19 cellular contexts compared by ENCODE assay signal in the genomic region with DNA sequence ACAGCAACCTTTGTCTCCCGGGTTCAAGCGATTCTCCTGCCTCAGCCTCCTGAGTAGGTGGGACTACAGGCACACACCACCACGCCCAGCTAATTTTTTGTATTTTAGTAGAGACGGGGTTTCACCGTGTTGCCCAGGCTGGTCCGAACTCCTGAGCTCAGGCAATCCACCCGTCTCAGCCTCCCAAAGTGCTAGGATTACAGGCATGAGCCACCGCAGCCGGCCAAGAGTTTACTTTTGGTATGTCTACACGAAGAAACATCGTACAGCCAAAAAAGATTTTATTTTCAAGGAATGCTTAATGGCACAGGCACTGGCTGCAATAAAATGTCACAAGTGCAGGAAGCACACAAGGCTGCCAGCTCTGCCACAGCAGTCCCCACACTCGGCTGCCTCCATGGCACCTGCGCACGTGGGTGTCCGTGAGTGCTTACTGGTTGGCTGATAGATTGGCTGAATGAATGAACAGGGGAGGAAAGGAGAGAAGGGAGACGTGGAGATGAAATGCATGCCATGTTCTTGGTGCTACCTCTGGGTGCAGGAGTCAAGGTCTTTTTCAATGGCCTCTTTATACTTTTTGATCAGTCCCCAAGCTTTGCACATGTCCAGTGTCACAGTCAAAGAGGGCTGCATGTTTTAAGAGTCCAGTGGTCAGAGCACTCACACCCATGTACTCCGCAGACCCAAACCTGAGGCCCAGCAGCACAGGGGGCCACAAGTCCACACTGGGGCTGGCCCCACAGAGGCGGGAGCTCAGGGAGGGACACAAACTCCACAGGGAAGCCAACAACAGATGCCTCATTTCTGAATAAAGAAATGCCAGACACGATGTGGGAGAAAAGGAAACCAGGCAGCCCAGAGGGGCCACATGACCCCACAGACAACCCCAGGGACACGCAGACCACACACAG.
DNase-seq lines count a peak whose midpoint lies in the region; ATAC-seq and TF ChIP-seq lines count a peak whose summit lies in the region.
"Had no signal": no experiment of that assay in that cellular context is flagged by ENCODE, and none has a peak within 500 bp of the region (broad histone marks: within the 10 kb centered on the region; RNA-seq: fewer than 3 reads in every experiment).

No MANE protein-coding gene starts in this region.

- H3K4me3 ChIP-seq in CD4-positive, CD25-positive, alpha-beta regulatory T cell (ENCODE audit: low read depth, low read length): no peak overlapping the region
- H3K4me3 ChIP-seq in right cardiac atrium (ENCODE audit: low read length): no peak overlapping the region
- H3K4me3 ChIP-seq: pancreas, SJSA1, skin epidermis had no signal

- no peak overlapping the region for H3K56ac ChIP-seq in H9 (ENCODE audit: insufficient read length, low read depth, low read length)

- no peak overlapping the region for H2BK5ac ChIP-seq in H9 (ENCODE audit: insufficient read length, low read length)

- H2BK120ac ChIP-seq in H9 (ENCODE audit: low read depth, low read length, poor library complexity, severe bottlenecking): no peak overlapping the region

- H4K91ac ChIP-seq in H9 (ENCODE audit: insufficient read length, low read depth, low read length): no peak overlapping the region

- H3K23ac ChIP-seq in H9 (ENCODE audit: insufficient read length, low read depth, low read length): no peak overlapping the region

- no peaks in the 10 kb centered on the region for H3K9me3 ChIP-seq in CD4-positive, CD25-positive, alpha-beta regulatory T cell (ENCODE audit: control insufficient read depth in 2 of 2, low read length in 2 of 2)
- no peaks in the 10 kb centered on the region for H3K9me3 ChIP-seq in H9 (ENCODE audit: control insufficient read depth, low read depth, low read length)
- H3K9me3 ChIP-seq in right cardiac atrium (ENCODE audit: control insufficient read depth, low read length): no peaks in the 10 kb centered on the region
- H3K9me3 ChIP-seq: pancreas, SJSA1 had no signal

- H3K36me3 ChIP-seq in CD4-positive, CD25-positive, alpha-beta regulatory T cell (ENCODE audit: control insufficient read depth, insufficient read depth, low read length): no peaks in the 10 kb centered on the region
- H3K36me3 ChIP-seq: pancreas, SJSA1 had no signal

- H3K4me2 ChIP-seq in H9 (ENCODE audit: insufficient read depth, insufficient read length, low read length): no peak overlapping the region

- intact Hi-C loops in right cardiac atrium (cut with DNase I): no loop called here
- intact Hi-C loops in posterior vena cava (cut with DNase I): no loop called here

- no peaks in the 10 kb centered on the region for H3K79me1 ChIP-seq in H9 (ENCODE audit: insufficient read depth, low read depth, low read length, poor library complexity, severe bottlenecking)

- no peak overlapping the region for H2BK15ac ChIP-seq in H9 (ENCODE audit: low read depth, low read length)

- H3K4ac ChIP-seq in H9 (ENCODE audit: low read depth, low read length): no peak overlapping the region

- H3K14ac ChIP-seq in H9 (ENCODE audit: insufficient read depth, low read length): no peak overlapping the region; the same call in 1 of the 2 replicates

- no peaks in the 10 kb centered on the region; the same call in 1 of the 2 replicates for H3K79me2 ChIP-seq in H9 (ENCODE audit: insufficient read depth, low read length)

- peaks cover 5% of the 10 kb centered on the region for H3K36me3 Mint-ChIP-seq in CD4-positive, CD25-positive, alpha-beta regulatory T cell
- H3K36me3 Mint-ChIP-seq in H9 (ENCODE audit: insufficient read depth in 1 of 3, low read depth in 3 of 3): peaks cover 0 to 1% (median 0%) of the 10 kb centered on the region in 3 experiments; a peak in 3 of 7 replicates

- peaks cover 10 to 59% (median 34%) of the 10 kb centered on the region in 4 donors for H3K4me1 Mint-ChIP-seq in CD4-positive, CD25-positive, alpha-beta regulatory T cell
- H3K4me1 Mint-ChIP-seq in H9: peaks cover 21 to 23% of the 10 kb centered on the region in 2 experiments

- H3K9ac ChIP-seq in H9 (ENCODE audit: extremely low read depth, insufficient read length, low read length): no peak overlapping the region

- H3K27ac ChIP-seq in CD4-positive, CD25-positive, alpha-beta regulatory T cell (ENCODE audit: insufficient read depth, low read length, poor library complexity, severe bottlenecking): no peak overlapping the region
- H3K27ac ChIP-seq in H9 (ENCODE audit: insufficient read length, low read depth, low read length): no peak overlapping the region
- no peak overlapping the region for H3K27ac ChIP-seq in right cardiac atrium (ENCODE audit: low read length)
- H3K27ac ChIP-seq: pancreas, SJSA1, skin epidermis had no signal

- no peak for DNase-seq in CD4-positive, CD25-positive, alpha-beta regulatory T cell
- DNase-seq in H9 (no peak), right cardiac atrium (peak in 2 of 3 donors; percentile 18 to 34), posterior vena cava (ENCODE audit: low spot score) (peak; percentile 55), iPS-NIHi11 (ENCODE audit: low spot score) (no peak), NCI-H1694 treated with DMSO at 0.1 percent for 48 hours (lab: John Stamatoyannopoulos, UW) (no peak)
- DNase-seq: activated CD4-positive, CD25-positive, alpha-beta regulatory T cell; DMS53; hippocampal formation; NCI-H1105 treated with DMSO at 0.1 percent for 48 hours; stimulated activated CD4-positive, alpha-beta T cell treated with anti-CD3 and anti-CD28 coated beads, Interleukin-4, amount 100 ng/mL, for 24 hours had no signal

- H4K8ac ChIP-seq in H9 (replicated peaks; ENCODE audit: insufficient read length, low read depth, low read length): no peak overlapping the region

- peak overlapping the region in 1 of 3 donors; percentile 20 for H3K27ac Mint-ChIP-seq in CD4-positive, CD25-positive, alpha-beta regulatory T cell
- H3K27ac Mint-ChIP-seq in H9: peak overlapping the region; percentile 73 to 83 (median 81); a peak in 6 of 7 replicates
- H3K27ac Mint-ChIP-seq: activated T-helper 17 cell treated with anti-CD3 and anti-CD28 coated beads, Interleukin-2, amount 50 U/mL, for 72 hours; T-helper 2 cell treated with Interferon-gamma antibody and Interleukin-4, amounts not matched to agents 5 μg/mL and 100 μg/mL, for 36 hours had no signal

- no peaks in the 10 kb centered on the region for H4K20me1 ChIP-seq in H9 (ENCODE audit: control insufficient read depth, insufficient read depth, insufficient read length)

- no peaks in the 10 kb centered on the region for H3K23me2 ChIP-seq in H9 (ENCODE audit: insufficient read length, low read depth, low read length, poor library complexity, severe bottlenecking)

- H3T11ph ChIP-seq in H9 (ENCODE audit: low read length): no peak overlapping the region

- no peak overlapping the region for H3K18ac ChIP-seq in H9 (ENCODE audit: insufficient read length, low read depth, low read length)

- no peak overlapping the region for H2AFZ ChIP-seq in H9 (ENCODE audit: low read length)

- no peak for TF ChIP-seq CTCF in H9 (conservative IDR thresholded peaks at IDR 0.05)

- no peak overlapping the region for H2BK12ac ChIP-seq in H9 (ENCODE audit: insufficient read length, low read depth, low read length)

- no peaks in the 10 kb centered on the region for H3K27me3 ChIP-seq in CD4-positive, CD25-positive, alpha-beta regulatory T cell (ENCODE audit: control insufficient read depth, insufficient read depth, low read length)
- H3K27me3 ChIP-seq in H9 (ENCODE audit: insufficient read depth, low read length) (no peaks in the 10 kb centered on the region; the same call in 1 of the 2 replicates), right cardiac atrium (ENCODE audit: control insufficient read depth, insufficient read depth) (no peaks in the 10 kb centered on the region)
- H3K27me3 ChIP-seq: pancreas, SJSA1 had no signal

- no peak overlapping the region for H2AK5ac ChIP-seq in H9 (ENCODE audit: insufficient read length, low read length)

- H3K9me3 Mint-ChIP-seq in CD4-positive, CD25-positive, alpha-beta regulatory T cell: peaks cover 0 to 6% (median 0%) of the 10 kb centered on the region in 7 donors
- no peaks in the 10 kb centered on the region for H3K9me3 Mint-ChIP-seq in H9

- no peak for ATAC-seq in CD4-positive, CD25-positive, alpha-beta regulatory T cell (ENCODE audit: low read depth in 2 of 2)
- no peak for ATAC-seq in right cardiac atrium
- ATAC-seq in HG03378 (IDR thresholded peaks at IDR 0.05; ENCODE audit: unreplicated experiment): no peak
- no peak for ATAC-seq in GM21825 (IDR thresholded peaks at IDR 0.05; ENCODE audit: unreplicated experiment)
- ATAC-seq: activated T-helper 17 cell treated with anti-CD3 and anti-CD28 coated beads, Interleukin-2, amount 50 U/mL, for 72 hours; left colon; pancreas had no signal

- H4K5ac ChIP-seq in H9 (ENCODE audit: insufficient read length, low read depth, low read length): no peak overlapping the region

- H3K4me3 Mint-ChIP-seq in CD4-positive, CD25-positive, alpha-beta regulatory T cell: peak overlapping the region; percentile 13 to 66 (median 64)
- H3K4me3 Mint-ChIP-seq in H9: no peak overlapping the region
- H3K4me3 Mint-ChIP-seq: activated T-helper 17 cell treated with anti-CD3 and anti-CD28 coated beads, Interleukin-2, amount 50 U/mL, for 72 hours; T-helper 2 cell treated with Interferon-gamma antibody and Interleukin-4, amounts not matched to agents 5 μg/mL and 100 μg/mL, for 36 hours had no signal

- no peak overlapping the region for H2BK20ac ChIP-seq in H9 (ENCODE audit: low read depth, low read length, poor library complexity, severe bottlenecking)

- WGBS in H9 (ENCODE audit: extremely low coverage, insufficient read length, low lambda C conversion rate): no CpG with 5 or more reads among the region's 20 CpGs
- WGBS in right cardiac atrium: 95% methylated on average over 20 of the region's 20 CpGs

- H3K4me1 ChIP-seq in CD4-positive, CD25-positive, alpha-beta regulatory T cell (ENCODE audit: control insufficient read depth, insufficient read depth, low read length, poor library complexity, severe bottlenecking): peaks cover 26% of the 10 kb centered on the region
- H3K4me1 ChIP-seq in H9 (ENCODE audit: insufficient read depth, low read length) (no peaks in the 10 kb centered on the region), right cardiac atrium (ENCODE audit: control insufficient read depth, insufficient read depth, low read length) (peaks cover 5% of the 10 kb centered on the region)
- H3K4me1 ChIP-seq: pancreas, SJSA1 had no signal

- no peaks in the 10 kb centered on the region for H3K27me3 Mint-ChIP-seq in CD4-positive, CD25-positive, alpha-beta regulatory T cell
- H3K27me3 Mint-ChIP-seq in H9 (ENCODE audit: low read depth): no peaks in the 10 kb centered on the region
- H3K27me3 Mint-ChIP-seq: activated T-helper 17 cell treated with anti-CD3 and anti-CD28 coated beads, Interleukin-2, amount 50 U/mL, for 72 hours had no signal

Comparison
In these comparisons a context has a peak if more than half of its experiments do, and no peak if none do; other contexts are left out.
1. DNase-seq: peak in right cardiac atrium (2 of 3) and posterior vena cava (single experiment); none in CD4-positive, CD25-positive, alpha-beta regulatory T cell (0 of 3), H9 (single experiment), iPS-NIHi11 (single experiment) and NCI-H1694 treated with DMSO at 0.1 percent for 48 hours (single experiment).
2. H3K4me3 Mint-ChIP-seq: peak in CD4-positive, CD25-positive, alpha-beta regulatory T cell (4 of 4); none in H9 (0 of 2).